ENCODE assay signal across 19 cellular contexts in genomic region chr11:126185200-126186030, GRCh38. TPM values are rescaled to one million over a fixed set of nuclear protein-coding genes. Genes with fewer than 3 reads are reported as not detected.
A peak's percentile ranks its signal among the peaks of the same experiment; 100 is the strongest.
DNase-seq lines count a peak whose midpoint lies in the region; ATAC-seq and TF ChIP-seq lines count a peak whose summit lies in the region.
"Had no signal": no experiment of that assay in that cellular context is flagged by ENCODE, and none has a peak within 500 bp of the region (broad histone marks: within the 10 kb centered on the region; RNA-seq: fewer than 3 reads in every experiment).

No MANE protein-coding gene starts in this region.

- H3K36me3 ChIP-seq in SJCRH30 (no peaks in the 10 kb centered on the region), thyroid gland (no peaks in the 10 kb centered on the region), smooth muscle cell (ENCODE audit: low read depth) (no peaks in the 10 kb centered on the region), PC-3 (ENCODE audit: low read depth, low read length) (peaks cover 5% of the 10 kb centered on the region)

- H3K27ac Mint-ChIP-seq in natural killer cell treated with Interleukin-12 subunit alpha and Interleukin-12 subunit beta and Interleukin-15 and Interleukin-18, amount 100 ng/mL, for 72 hours: no peak overlapping the region
- no peak overlapping the region for H3K27ac Mint-ChIP-seq in natural killer cell
- H3K27ac Mint-ChIP-seq in nephron progenitor cell: peak overlapping the region; percentile 15

- H3K4me3 Mint-ChIP-seq in natural killer cell treated with Interleukin-12 subunit alpha and Interleukin-12 subunit beta and Interleukin-15 and Interleukin-18, amount 100 ng/mL, for 72 hours: no peak overlapping the region
- H3K4me3 Mint-ChIP-seq in natural killer cell (no peak overlapping the region), nephron progenitor cell (no peak overlapping the region)

- peaks cover 4% of the 10 kb centered on the region; the same call in 1 of the 2 replicates for H3K4me1 ChIP-seq in SJCRH30
- H3K4me1 ChIP-seq in thyroid gland: peaks cover 15 to 22% of the 10 kb centered on the region in 2 donors
- H3K4me1 ChIP-seq in smooth muscle cell (ENCODE audit: low read depth): no peaks in the 10 kb centered on the region
- H3K4me1 ChIP-seq in PC-3 (ENCODE audit: insufficient read depth, low read length): no peaks in the 10 kb centered on the region

- H3K9ac ChIP-seq in smooth muscle cell (ENCODE audit: low read depth) (no peak overlapping the region), PC-3 (ENCODE audit: low read length) (no peak overlapping the region)

- intact Hi-C loops in natural killer cell (cut with micrococcal nuclease): no loop called here
- intact Hi-C loops in thyroid gland (cut with DNase I): loop anchor here (5.0 kb wide), 1 partner anchor 123 kb away; the partner anchor contains the start of gene CDON
- intact Hi-C loops in PC-3 (cut with micrococcal nuclease): no loop called here

- no peaks in the 10 kb centered on the region for H3K36me3 Mint-ChIP-seq in natural killer cell treated with Interleukin-12 subunit alpha and Interleukin-12 subunit beta and Interleukin-15 and Interleukin-18, amount 100 ng/mL, for 72 hours
- H3K36me3 Mint-ChIP-seq in natural killer cell (no peaks in the 10 kb centered on the region), nephron progenitor cell (ENCODE audit: low read depth) (peaks cover 37% of the 10 kb centered on the region)

- 69 to 78% methylated on average over 26 to 29 of the region's 29 CpGs for WGBS in thyroid gland, 2 donors
- WGBS in smooth muscle cell (ENCODE audit: low lambda C conversion rate): 93% methylated on average over 28 of the region's 29 CpGs

- TF ChIP-seq CTCF in natural killer cell (IDR thresholded peaks at IDR 0.05) (no peak), nephron progenitor cell (IDR thresholded peaks at IDR 0.05) (no peak), thyroid gland (IDR thresholded peaks at IDR 0.05) (no peak), smooth muscle cell (IDR thresholded peaks at IDR 0.05; ENCODE audit: borderline replicate concordance, insufficient read depth, poor library complexity, severe bottlenecking) (no peak), PC-3 (conservative IDR thresholded peaks at IDR 0.05; ENCODE audit: low read depth, low read length) (no peak)

- no peaks in the 10 kb centered on the region for H3K9me3 ChIP-seq in SJCRH30 (replicated peaks)
- H3K9me3 ChIP-seq in thyroid gland: no peaks in the 10 kb centered on the region
- no peaks in the 10 kb centered on the region for H3K9me3 ChIP-seq in smooth muscle cell (replicated peaks; ENCODE audit: low read depth)
- no peaks in the 10 kb centered on the region for H3K9me3 ChIP-seq in PC-3 (ENCODE audit: low read length)

- TF ChIP-seq POLR2A in thyroid gland (IDR thresholded peaks at IDR 0.05): no peak

- H3K9me2 ChIP-seq in PC-3 (replicated peaks; ENCODE audit: low read length): no peaks in the 10 kb centered on the region

- H3K4me2 ChIP-seq in smooth muscle cell (no peak overlapping the region), PC-3 (ENCODE audit: low read length) (no peak overlapping the region)

- H3K27me3 Mint-ChIP-seq in natural killer cell treated with Interleukin-12 subunit alpha and Interleukin-12 subunit beta and Interleukin-15 and Interleukin-18, amount 100 ng/mL, for 72 hours: no peaks in the 10 kb centered on the region
- H3K27me3 Mint-ChIP-seq in natural killer cell (ENCODE audit: low read depth in 2 of 2) (peaks cover 0 to 3% of the 10 kb centered on the region in 2 donors), nephron progenitor cell (ENCODE audit: low read depth, poor library complexity) (peaks cover 9% of the 10 kb centered on the region)

- H3K27ac ChIP-seq in SJCRH30: peak overlapping the region; percentile 20; the same call in 1 of the 2 replicates
- H3K27ac ChIP-seq in thyroid gland: peak overlapping the region; percentile 53 to 81 (median 76)
- no peak overlapping the region for H3K27ac ChIP-seq in smooth muscle cell (ENCODE audit: low read depth)
- no peak overlapping the region for H3K27ac ChIP-seq in PC-3 (ENCODE audit: low read length)
- H3K27ac ChIP-seq: C4-2B, HL-60, SK-N-MC had no signal

- H3K79me2 ChIP-seq in smooth muscle cell (ENCODE audit: low read depth) (no peaks in the 10 kb centered on the region), PC-3 (ENCODE audit: low read length) (no peaks in the 10 kb centered on the region)

- H3F3A ChIP-seq in smooth muscle cell (ENCODE audit: low read depth) (no peaks in the 10 kb centered on the region), PC-3 (ENCODE audit: low read length, unreplicated experiment) (no peaks in the 10 kb centered on the region)

- H3K27me3 ChIP-seq in SJCRH30: no peaks in the 10 kb centered on the region
- H3K27me3 ChIP-seq in thyroid gland: no peaks in the 10 kb centered on the region
- no peaks in the 10 kb centered on the region for H3K27me3 ChIP-seq in smooth muscle cell (ENCODE audit: low read depth)
- H3K27me3 ChIP-seq in PC-3 (ENCODE audit: low read length): no peaks in the 10 kb centered on the region
- H3K27me3 ChIP-seq: MG63 had no signal

- ATAC-seq in natural killer cell treated with Interleukin-12 subunit alpha and Interleukin-12 subunit beta and Interleukin-15 and Interleukin-18, amount 100 ng/mL, for 72 hours: no peak
- ATAC-seq in natural killer cell: no peak
- ATAC-seq in PC-3: no peak
- ATAC-seq: Panc1 had no signal

- H2AFZ ChIP-seq in smooth muscle cell (ENCODE audit: low read depth) (no peak overlapping the region), PC-3 (ENCODE audit: low read length) (no peak overlapping the region)

- peak; percentile 54 for DNase-seq in natural killer cell treated with Interleukin-12 subunit alpha and Interleukin-12 subunit beta and Interleukin-15 and Interleukin-18, amount 100 ng/mL, for 72 hours (ENCODE audit: low spot score)
- no peak for DNase-seq in natural killer cell
- DNase-seq in SJCRH30: peak in 1 of 2 experiments; percentile 49
- DNase-seq in nephron progenitor cell: peak; percentile 57
- DNase-seq in thyroid gland: no peak
- DNase-seq in smooth muscle cell (lab: John Stamatoyannopoulos, UW; ENCODE audit: unreplicated experiment): no peak
- no peak for DNase-seq in HK-2 (ENCODE audit: unreplicated experiment)
- no peak for DNase-seq in PC-3
- DNase-seq: HCEC 1CT, Karpas-422, NCI-H1092, NCI-H146, NCI-H2081 treated with DMSO at 0.1 percent for 48 hours, NCI-H524 had no signal

- no TSS peak for BruUV-seq in PC-3 (replicated peaks; lab: Mats Ljungman, UMichigan)

- H3K9me3 Mint-ChIP-seq in natural killer cell treated with Interleukin-12 subunit alpha and Interleukin-12 subunit beta and Interleukin-15 and Interleukin-18, amount 100 ng/mL, for 72 hours: no peaks in the 10 kb centered on the region
- no peaks in the 10 kb centered on the region for H3K9me3 Mint-ChIP-seq in natural killer cell
- peaks cover 4% of the 10 kb centered on the region for H3K9me3 Mint-ChIP-seq in nephron progenitor cell

- POLR2A ChIA-PET in PC-3 (lab: Charles Lee; ENCODE audit: unreplicated experiment): no interaction called here

- no peak overlapping the region for H3K4me3 ChIP-seq in SJCRH30
- no peak overlapping the region for H3K4me3 ChIP-seq in thyroid gland (replicated peaks in 1 of 3)
- H3K4me3 ChIP-seq in smooth muscle cell: no peak overlapping the region
- H3K4me3 ChIP-seq in PC-3 (ENCODE audit: low read length): no peak overlapping the region
- H3K4me3 ChIP-seq: MG63, SK-N-MC had no signal

- CTCF ChIA-PET in PC-3 (lab: Charles Lee): no interaction called here

- peaks cover 0 to 12% of the 10 kb centered on the region in 2 donors for H3K4me1 Mint-ChIP-seq in natural killer cell treated with Interleukin-12 subunit alpha and Interleukin-12 subunit beta and Interleukin-15 and Interleukin-18, amount 100 ng/mL, for 72 hours (ENCODE audit: low read depth in 2 of 2)
- H3K4me1 Mint-ChIP-seq in natural killer cell (peaks cover 0 to 29% of the 10 kb centered on the region in 2 donors), nephron progenitor cell (peaks cover 48% of the 10 kb centered on the region)

- no peaks in the 10 kb centered on the region for H4K20me1 ChIP-seq in smooth muscle cell (ENCODE audit: low read depth)
- no peaks in the 10 kb centered on the region for H4K20me1 ChIP-seq in PC-3 (ENCODE audit: low read length)

RNA-seq across cellular contexts. Expression of gene RPUSD4, which starts 26.0 kb away (rescaled TPM):
- total RNA-seq in natural killer cell treated with Interleukin-12 subunit alpha and Interleukin-12 subunit beta and Interleukin-15 and Interleukin-18, amount 100 ng/mL, for 72 hours: 10 to 100 TPM; 36.5 to 53.5 TPM
- total RNA-seq in natural killer cell (10 to 100 TPM; 27.1 to 41.7 (median 38.9) TPM), thyroid gland (10 to 100 TPM; 10.5 to 17.6 (median 14.6) TPM), smooth muscle cell (11.1 and 34.1 TPM in 2 replicates), PC-3 (2014; rRNA removed) (39.7 and 40.2 TPM in 2 replicates)
- 23.5 and 26.6 TPM in 2 replicates for total RNA-seq in SJCRH30 (2014; rRNA removed; shearing (Covaris generic))
- 7.6 and 8.6 TPM in 2 replicates for polyA plus RNA-seq in smooth muscle cell

RNA-seq across cellular contexts. Expression of gene FAM118B, which starts 26.2 kb away (rescaled TPM):
- total RNA-seq in natural killer cell treated with Interleukin-12 subunit alpha and Interleukin-12 subunit beta and Interleukin-15 and Interleukin-18, amount 100 ng/mL, for 72 hours: 10 to 100 TPM; 13.8 to 16.9 TPM
- total RNA-seq in natural killer cell (1 to 10 TPM; 5.4 to 9.7 (median 7.8) TPM), thyroid gland (10 to 100 TPM; 21.7 to 25.0 (median 23.3) TPM), smooth muscle cell (14.3 and 32.1 TPM in 2 replicates), PC-3 (2014; rRNA removed) (17.0 and 24.3 TPM in 2 replicates)
- 19.6 and 24.5 TPM in 2 replicates for total RNA-seq in SJCRH30 (2014; rRNA removed; shearing (Covaris generic))
- polyA plus RNA-seq in smooth muscle cell: 26.1 and 31.6 TPM in 2 replicates

Comparison
In these comparisons a context has a peak if more than half of its experiments do, and no peak if none do; other contexts are left out.
1. DNase-seq: peak in natural killer cell treated with Interleukin-12 subunit alpha and Interleukin-12 subunit beta and Interleukin-15 and Interleukin-18, amount 100 ng/mL, for 72 hours (single experiment) and nephron progenitor cell (single experiment); none in natural killer cell (single experiment), thyroid gland (0 of 2), smooth muscle cell (single experiment), HK-2 (single experiment) and PC-3 (single experiment).
2. H3K27ac ChIP-seq: peak in SJCRH30 (single experiment) and thyroid gland (3 of 3); none in smooth muscle cell (single experiment) and PC-3 (single experiment).